ENCODE assay signal across 2 cellular contexts in the genomic region with DNA sequence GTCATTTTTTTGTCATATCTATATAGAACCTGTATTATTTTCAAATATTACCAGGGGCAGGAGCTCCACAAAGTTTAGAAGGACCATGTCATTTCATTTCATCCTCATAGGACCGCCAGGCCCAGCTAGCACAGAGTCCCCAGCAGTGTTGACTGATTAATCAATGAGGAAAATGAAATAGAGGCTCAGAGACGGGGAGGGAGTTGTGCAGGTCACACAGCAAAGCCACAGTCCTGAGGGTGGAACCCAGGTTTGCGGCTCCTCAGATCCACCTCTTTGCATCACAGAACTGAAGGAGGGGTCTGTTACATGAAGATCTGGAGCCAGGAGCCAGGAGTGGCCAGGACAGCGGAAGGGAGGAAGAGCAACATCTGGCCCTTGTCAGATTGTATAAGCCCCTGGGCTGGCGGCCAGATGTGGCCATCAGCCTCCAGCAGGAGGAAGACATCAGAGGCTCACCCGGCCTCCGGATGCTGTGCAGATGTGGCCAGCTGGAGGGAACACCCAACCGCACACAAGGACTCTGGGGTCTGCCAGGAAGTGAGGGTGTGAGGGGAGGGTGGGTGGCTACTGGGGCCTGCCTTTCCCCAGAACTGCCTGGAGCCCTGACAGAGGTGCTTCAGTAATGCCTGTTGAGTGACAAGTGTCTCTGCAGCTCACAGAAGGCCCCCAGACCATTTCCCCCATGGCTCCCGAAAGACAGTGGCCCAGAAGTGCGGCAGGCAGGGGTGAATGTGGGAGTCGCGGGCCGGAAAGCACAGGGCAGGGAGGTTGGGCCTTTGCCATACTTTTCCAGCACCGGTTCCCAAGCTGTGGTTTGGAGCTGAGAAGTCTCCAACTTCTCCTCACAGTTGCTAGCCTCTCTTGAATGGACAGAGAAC.
TF ChIP-seq lines count a peak whose summit lies in the region.

No MANE protein-coding gene starts in this region.

TF ChIP-seq in IMR-90, 13 proteins besides CTCF, POLR2A, EP300 and RAD21 (continued from another document):
- TF ChIP-seq MAFK (IDR thresholded peaks at IDR 0.05; ENCODE audit: low read depth, low read length) = no peak
- TF ChIP-seq, protein P1, sequence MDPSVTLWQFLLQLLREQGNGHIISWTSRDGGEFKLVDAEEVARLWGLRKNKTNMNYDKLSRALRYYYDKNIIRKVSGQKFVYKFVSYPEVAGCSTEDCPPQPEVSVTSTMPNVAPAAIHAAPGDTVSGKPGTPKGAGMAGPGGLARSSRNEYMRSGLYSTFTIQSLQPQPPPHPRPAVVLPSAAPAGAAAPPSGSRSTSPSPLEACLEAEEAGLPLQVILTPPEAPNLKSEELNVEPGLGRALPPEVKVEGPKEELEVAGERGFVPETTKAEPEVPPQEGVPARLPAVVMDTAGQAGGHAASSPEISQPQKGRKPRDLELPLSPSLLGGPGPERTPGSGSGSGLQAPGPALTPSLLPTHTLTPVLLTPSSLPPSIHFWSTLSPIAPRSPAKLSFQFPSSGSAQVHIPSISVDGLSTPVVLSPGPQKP (IDR thresholded peaks at IDR 0.05; ENCODE audit: borderline replicate concordance, low read depth, low read length) = no peak
- TF ChIP-seq MXI1 (IDR thresholded peaks at IDR 0.05; ENCODE audit: borderline replicate concordance, low read depth, low read length) = no peak
- TF ChIP-seq SMC3 (IDR thresholded peaks at IDR 0.05; ENCODE audit: low read depth, low read length) = no peak
- TF ChIP-seq MAZ (IDR thresholded peaks at IDR 0.05; ENCODE audit: borderline replicate concordance, low read depth, low read length) = no peak
- TF ChIP-seq, protein P2, sequence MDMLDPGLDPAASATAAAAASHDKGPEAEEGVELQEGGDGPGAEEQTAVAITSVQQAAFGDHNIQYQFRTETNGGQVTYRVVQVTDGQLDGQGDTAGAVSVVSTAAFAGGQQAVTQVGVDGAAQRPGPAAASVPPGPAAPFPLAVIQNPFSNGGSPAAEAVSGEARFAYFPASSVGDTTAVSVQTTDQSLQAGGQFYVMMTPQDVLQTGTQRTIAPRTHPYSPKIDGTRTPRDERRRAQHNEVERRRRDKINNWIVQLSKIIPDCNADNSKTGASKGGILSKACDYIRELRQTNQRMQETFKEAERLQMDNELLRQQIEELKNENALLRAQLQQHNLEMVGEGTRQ (IDR thresholded peaks at IDR 0.05; ENCODE audit: low read depth, low read length) = no peak
- no peak for TF ChIP-seq RFX5 (IDR thresholded peaks at IDR 0.05; ENCODE audit: low read depth, low read length)
- TF ChIP-seq RCOR1 (IDR thresholded peaks at IDR 0.05; ENCODE audit: insufficient replicate concordance, low read length) = no peak
- no peak for TF ChIP-seq CEBPB (IDR thresholded peaks at IDR 0.05; ENCODE audit: low read depth, low read length)
- no peak for TF ChIP-seq CHD1 (IDR thresholded peaks at IDR 0.05; ENCODE audit: low read depth, low read length)
- TF ChIP-seq FOS (IDR thresholded peaks at IDR 0.05; ENCODE audit: low read depth, low read length) = no peak
TF ChIP-seq in IMR-90: peak in this region for 0.

TF ChIP-seq in WTC11, 78 proteins besides CTCF, POLR2A, EP300 and RAD21:
- TF ChIP-seq ATF2 (CRISPR knock-in tag; IDR thresholded peaks at IDR 0.05; ENCODE audit: borderline replicate concordance, low read depth) = no peak
- TF ChIP-seq, protein P3, sequence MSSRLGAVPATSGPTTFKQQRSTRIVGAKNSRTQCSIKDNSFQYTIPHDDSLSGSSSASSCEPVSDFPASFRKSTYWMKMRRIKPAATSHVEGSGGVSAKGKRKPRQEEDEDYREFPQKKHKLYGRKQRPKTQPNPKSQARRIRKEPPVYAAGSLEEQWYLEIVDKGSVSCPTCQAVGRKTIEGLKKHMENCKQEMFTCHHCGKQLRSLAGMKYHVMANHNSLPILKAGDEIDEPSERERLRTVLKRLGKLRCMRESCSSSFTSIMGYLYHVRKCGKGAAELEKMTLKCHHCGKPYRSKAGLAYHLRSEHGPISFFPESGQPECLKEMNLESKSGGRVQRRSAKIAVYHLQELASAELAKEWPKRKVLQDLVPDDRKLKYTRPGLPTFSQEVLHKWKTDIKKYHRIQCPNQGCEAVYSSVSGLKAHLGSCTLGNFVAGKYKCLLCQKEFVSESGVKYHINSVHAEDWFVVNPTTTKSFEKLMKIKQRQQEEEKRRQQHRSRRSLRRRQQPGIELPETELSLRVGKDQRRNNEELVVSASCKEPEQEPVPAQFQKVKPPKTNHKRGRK (CRISPR knock-in tag; IDR thresholded peaks at IDR 0.05; ENCODE audit: borderline replicate concordance) = no peak
- TF ChIP-seq ZNF138 (CRISPR knock-in tag; conservative IDR thresholded peaks at IDR 0.05) = no peak
- no peak for TF ChIP-seq EMX1 (CRISPR knock-in tag; IDR thresholded peaks at IDR 0.05)
- TF ChIP-seq STAT6 (CRISPR knock-in tag; conservative IDR thresholded peaks at IDR 0.05; ENCODE audit: low read depth) = no peak
- no peak for TF ChIP-seq FOXP1 (CRISPR knock-in tag; IDR thresholded peaks at IDR 0.05; ENCODE audit: borderline replicate concordance)
- TF ChIP-seq GRHL2 (CRISPR knock-in tag; IDR thresholded peaks at IDR 0.05; ENCODE audit: insufficient replicate concordance, severe bottlenecking) = no peak
- TF ChIP-seq NFE2L1 (CRISPR knock-in tag; IDR thresholded peaks at IDR 0.05) = no peak
- no peak for TF ChIP-seq ZNF317 (CRISPR knock-in tag; IDR thresholded peaks at IDR 0.05; ENCODE audit: borderline replicate concordance, low read depth)
- TF ChIP-seq, protein P4, sequence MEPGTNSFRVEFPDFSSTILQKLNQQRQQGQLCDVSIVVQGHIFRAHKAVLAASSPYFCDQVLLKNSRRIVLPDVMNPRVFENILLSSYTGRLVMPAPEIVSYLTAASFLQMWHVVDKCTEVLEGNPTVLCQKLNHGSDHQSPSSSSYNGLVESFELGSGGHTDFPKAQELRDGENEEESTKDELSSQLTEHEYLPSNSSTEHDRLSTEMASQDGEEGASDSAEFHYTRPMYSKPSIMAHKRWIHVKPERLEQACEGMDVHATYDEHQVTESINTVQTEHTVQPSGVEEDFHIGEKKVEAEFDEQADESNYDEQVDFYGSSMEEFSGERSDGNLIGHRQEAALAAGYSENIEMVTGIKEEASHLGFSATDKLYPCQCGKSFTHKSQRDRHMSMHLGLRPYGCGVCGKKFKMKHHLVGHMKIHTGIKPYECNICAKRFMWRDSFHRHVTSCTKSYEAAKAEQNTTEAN (CRISPR knock-in tag; IDR thresholded peaks at IDR 0.05) = no peak
- no peak for TF ChIP-seq PRRX2 (CRISPR knock-in tag; IDR thresholded peaks at IDR 0.05)
- no peak for TF ChIP-seq ZBTB21 (CRISPR knock-in tag; IDR thresholded peaks at IDR 0.05; ENCODE audit: borderline replicate concordance)
- TF ChIP-seq CBFB (CRISPR knock-in tag; IDR thresholded peaks at IDR 0.05; ENCODE audit: low read depth) = no peak
- no peak for TF ChIP-seq ATF6 (CRISPR knock-in tag; IDR thresholded peaks at IDR 0.05)
- TF ChIP-seq JAZF1 (CRISPR knock-in tag; IDR thresholded peaks at IDR 0.05) = no peak
